ENCODE assay signal across 1 cellular context in the genomic region with DNA sequence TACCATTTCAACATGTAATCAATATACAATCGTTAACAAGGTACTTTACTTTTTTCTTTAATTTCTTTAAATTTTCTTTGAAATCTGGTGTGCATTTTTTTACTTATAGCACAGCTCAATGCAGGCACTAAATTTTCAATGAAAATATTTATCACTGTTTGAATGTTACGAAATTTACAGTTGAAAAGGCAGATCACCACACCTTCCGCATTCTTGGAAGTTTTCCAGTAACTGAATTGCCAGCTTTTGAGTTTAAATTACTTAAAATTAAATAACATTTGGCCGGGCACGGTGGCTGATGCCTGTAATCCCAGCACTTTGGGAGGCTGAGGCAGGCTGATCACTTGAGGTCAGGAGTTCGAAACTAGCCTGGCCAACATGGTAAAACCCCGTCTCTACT.
TF ChIP-seq lines count a peak whose summit lies in the region.

No MANE protein-coding gene starts in this region.

TF ChIP-seq in GM23338, 12 proteins besides CTCF, POLR2A, EP300 and RAD21 (continued from another document):
- TF ChIP-seq, protein P1, sequence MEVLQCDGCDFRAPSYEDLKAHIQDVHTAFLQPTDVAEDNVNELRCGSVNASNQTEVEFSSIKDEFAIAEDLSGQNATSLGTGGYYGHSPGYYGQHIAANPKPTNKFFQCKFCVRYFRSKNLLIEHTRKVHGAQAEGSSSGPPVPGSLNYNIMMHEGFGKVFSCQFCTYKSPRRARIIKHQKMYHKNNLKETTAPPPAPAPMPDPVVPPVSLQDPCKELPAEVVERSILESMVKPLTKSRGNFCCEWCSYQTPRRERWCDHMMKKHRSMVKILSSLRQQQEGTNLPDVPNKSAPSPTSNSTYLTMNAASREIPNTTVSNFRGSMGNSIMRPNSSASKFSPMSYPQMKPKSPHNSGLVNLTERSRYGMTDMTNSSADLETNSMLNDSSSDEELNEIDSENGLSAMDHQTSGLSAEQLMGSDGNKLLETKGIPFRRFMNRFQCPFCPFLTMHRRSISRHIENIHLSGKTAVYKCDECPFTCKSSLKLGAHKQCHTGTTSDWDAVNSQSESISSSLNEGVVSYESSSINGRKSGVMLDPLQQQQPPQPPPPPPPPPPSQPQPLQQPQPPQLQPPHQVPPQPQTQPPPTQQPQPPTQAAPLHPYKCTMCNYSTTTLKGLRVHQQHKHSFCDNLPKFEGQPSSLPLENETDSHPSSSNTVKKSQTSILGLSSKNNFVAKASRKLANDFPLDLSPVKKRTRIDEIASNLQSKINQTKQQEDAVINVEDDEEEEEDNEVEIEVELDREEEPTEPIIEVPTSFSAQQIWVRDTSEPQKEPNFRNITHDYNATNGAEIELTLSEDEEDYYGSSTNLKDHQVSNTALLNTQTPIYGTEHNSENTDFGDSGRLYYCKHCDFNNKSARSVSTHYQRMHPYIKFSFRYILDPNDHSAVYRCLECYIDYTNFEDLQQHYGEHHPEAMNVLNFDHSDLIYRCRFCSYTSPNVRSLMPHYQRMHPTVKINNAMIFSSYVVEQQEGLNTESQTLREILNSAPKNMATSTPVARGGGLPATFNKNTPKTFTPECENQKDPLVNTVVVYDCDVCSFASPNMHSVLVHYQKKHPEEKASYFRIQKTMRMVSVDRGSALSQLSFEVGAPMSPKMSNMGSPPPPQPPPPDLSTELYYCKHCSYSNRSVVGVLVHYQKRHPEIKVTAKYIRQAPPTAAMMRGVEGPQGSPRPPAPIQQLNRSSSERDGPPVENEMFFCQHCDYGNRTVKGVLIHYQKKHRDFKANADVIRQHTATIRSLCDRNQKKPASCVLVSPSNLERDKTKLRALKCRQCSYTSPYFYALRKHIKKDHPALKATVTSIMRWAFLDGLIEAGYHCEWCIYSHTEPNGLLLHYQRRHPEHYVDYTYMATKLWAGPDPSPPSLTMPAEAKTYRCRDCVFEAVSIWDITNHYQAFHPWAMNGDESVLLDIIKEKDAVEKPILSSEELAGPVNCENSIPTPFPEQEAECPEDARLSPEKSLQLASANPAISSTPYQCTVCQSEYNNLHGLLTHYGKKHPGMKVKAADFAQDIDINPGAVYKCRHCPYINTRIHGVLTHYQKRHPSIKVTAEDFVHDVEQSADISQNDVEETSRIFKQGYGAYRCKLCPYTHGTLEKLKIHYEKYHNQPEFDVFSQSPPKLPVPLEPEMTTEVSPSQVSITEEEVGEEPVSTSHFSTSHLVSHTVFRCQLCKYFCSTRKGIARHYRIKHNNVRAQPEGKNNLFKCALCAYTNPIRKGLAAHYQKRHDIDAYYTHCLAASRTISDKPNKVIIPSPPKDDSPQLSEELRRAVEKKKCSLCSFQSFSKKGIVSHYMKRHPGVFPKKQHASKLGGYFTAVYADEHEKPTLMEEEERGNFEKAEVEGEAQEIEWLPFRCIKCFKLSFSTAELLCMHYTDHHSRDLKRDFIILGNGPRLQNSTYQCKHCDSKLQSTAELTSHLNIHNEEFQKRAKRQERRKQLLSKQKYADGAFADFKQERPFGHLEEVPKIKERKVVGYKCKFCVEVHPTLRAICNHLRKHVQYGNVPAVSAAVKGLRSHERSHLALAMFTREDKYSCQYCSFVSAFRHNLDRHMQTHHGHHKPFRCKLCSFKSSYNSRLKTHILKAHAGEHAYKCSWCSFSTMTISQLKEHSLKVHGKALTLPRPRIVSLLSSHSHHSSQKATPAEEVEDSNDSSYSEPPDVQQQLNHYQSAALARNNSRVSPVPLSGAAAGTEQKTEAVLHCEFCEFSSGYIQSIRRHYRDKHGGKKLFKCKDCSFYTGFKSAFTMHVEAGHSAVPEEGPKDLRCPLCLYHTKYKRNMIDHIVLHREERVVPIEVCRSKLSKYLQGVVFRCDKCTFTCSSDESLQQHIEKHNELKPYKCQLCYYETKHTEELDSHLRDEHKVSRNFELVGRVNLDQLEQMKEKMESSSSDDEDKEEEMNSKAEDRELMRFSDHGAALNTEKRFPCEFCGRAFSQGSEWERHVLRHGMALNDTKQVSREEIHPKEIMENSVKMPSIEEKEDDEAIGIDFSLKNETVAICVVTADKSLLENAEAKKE (CRISPR knock-in tag; IDR thresholded peaks at IDR 0.05), result no peak
- TF ChIP-seq NANOG (IDR thresholded peaks at IDR 0.05; ENCODE audit: borderline replicate concordance) (no peak), EZH2phosphoT487 (IDR thresholded peaks at IDR 0.05; ENCODE audit: unreplicated experiment) (no peak), STAT1 (IDR thresholded peaks at IDR 0.05; ENCODE audit: unreplicated experiment) (no peak), ZNF114 (CRISPR knock-in tag; IDR thresholded peaks at IDR 0.05) (no peak), EZH2 (IDR thresholded peaks at IDR 0.05; ENCODE audit: low read depth, unreplicated experiment) (no peak), POLR2AphosphoS5 (IDR thresholded peaks at IDR 0.05; ENCODE audit: low read depth) (no peak), ZNF331 (CRISPR knock-in tag; IDR thresholded peaks at IDR 0.05; ENCODE audit: low read depth) (no peak), CREB1 (CRISPR knock-in tag; IDR thresholded peaks at IDR 0.05; ENCODE audit: low read depth) (no peak)
- TF ChIP-seq, protein P2, sequence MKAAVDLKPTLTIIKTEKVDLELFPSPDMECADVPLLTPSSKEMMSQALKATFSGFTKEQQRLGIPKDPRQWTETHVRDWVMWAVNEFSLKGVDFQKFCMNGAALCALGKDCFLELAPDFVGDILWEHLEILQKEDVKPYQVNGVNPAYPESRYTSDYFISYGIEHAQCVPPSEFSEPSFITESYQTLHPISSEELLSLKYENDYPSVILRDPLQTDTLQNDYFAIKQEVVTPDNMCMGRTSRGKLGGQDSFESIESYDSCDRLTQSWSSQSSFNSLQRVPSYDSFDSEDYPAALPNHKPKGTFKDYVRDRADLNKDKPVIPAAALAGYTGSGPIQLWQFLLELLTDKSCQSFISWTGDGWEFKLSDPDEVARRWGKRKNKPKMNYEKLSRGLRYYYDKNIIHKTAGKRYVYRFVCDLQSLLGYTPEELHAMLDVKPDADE (IDR thresholded peaks at IDR 0.05), result no peak
